Comparison of ENCODE assay signal across 8 cellular contexts in genomic region chr12:112116232-112117060, GRCh38. TPM values are rescaled to one million over a fixed set of nuclear protein-coding genes. Genes with fewer than 3 reads are reported as not detected.
DNase-seq lines count a peak whose midpoint lies in the region; ATAC-seq and TF ChIP-seq lines count a peak whose summit lies in the region.

No MANE protein-coding gene starts in this region.

- H3K27me3 Mint-ChIP-seq in immature natural killer cell (ENCODE audit: low read depth in 3 of 3): peaks cover 0 to 2% (median 0%) of the 10 kb centered on the region in 3 donors

- no peaks in the 10 kb centered on the region for H3K27me3 ChIP-seq in tibial artery

- no peak overlapping the region for H3K4me3 Mint-ChIP-seq in immature natural killer cell

- peaks cover 0 to 1% of the 10 kb centered on the region in 2 donors for H3K4me1 Mint-ChIP-seq in immature natural killer cell

- no peaks in the 10 kb centered on the region for H3K36me3 ChIP-seq in tibial artery

- H3K27ac Mint-ChIP-seq in immature natural killer cell: no peak overlapping the region

- H3K4me1 ChIP-seq in tibial artery: peaks cover 0 to 24% (median 10%) of the 10 kb centered on the region in 4 donors

- DNase-seq in Daoy (ENCODE audit: low read depth) (peak; percentile 77), SIG-M5 treated with dmso at 0.1 percent for 504 hours (lab: John Stamatoyannopoulos, UW; ENCODE audit: unreplicated experiment) (peak; percentile 97), ecto neural progenitor cell (ENCODE audit: low spot score) (peak; percentile 90), medulla oblongata (ENCODE audit: extremely low spot score) (peak; percentile 96), tibial artery (peak; percentile 72 to 80), immature natural killer cell (no peak)
- peak; percentile 65 for DNase-seq in Jurkat, Clone E6-1 (ENCODE audit: low read depth, low spot score)

- H3K36me3 Mint-ChIP-seq in immature natural killer cell: no peaks in the 10 kb centered on the region

- H3K9me3 ChIP-seq in tibial artery: no peaks in the 10 kb centered on the region

- ATAC-seq in HG03196 (IDR thresholded peaks at IDR 0.05; ENCODE audit: unreplicated experiment): no peak

- H3K9me3 Mint-ChIP-seq in immature natural killer cell: no peaks in the 10 kb centered on the region

- no peak overlapping the region; the same call in 1 of the 2 replicates for H3K4me3 ChIP-seq in Jurkat, Clone E6-1 (ENCODE audit: low read length)
- peak overlapping the region in 1 of 2 donors; percentile 3 for H3K4me3 ChIP-seq in tibial artery

- TF ChIP-seq CTCF in tibial artery (IDR thresholded peaks at IDR 0.05): no peak

- intact Hi-C loops in tibial artery (cut with DNase I; ENCODE audit: low total_unique reads): no loop called here

- peak overlapping the region; percentile 54 to 73 for H3K27ac ChIP-seq in tibial artery

RNA-seq across cellular contexts. Expression of gene NAA25, which starts 7.9 kb away (rescaled TPM):
- total RNA-seq in Daoy (2014; rRNA removed; shearing (Covaris generic)): 30.2 and 32.1 TPM in 2 replicates
- polyA plus RNA-seq in Jurkat, Clone E6-1 (2012; ENCODE audit: insufficient read depth, insufficient read length): 14.2 TPM
- polyA plus RNA-seq in immature natural killer cell: 10 to 100 TPM in 1 of 3 donors, 1 to 10 TPM in 2; 3.9 to 20.3 (median 9.4) TPM

RNA-seq across cellular contexts. Expression of gene TRAFD1, which starts 8.9 kb away (rescaled TPM):
- total RNA-seq in Daoy (2014; rRNA removed; shearing (Covaris generic)): 34.8 and 36.2 TPM in 2 replicates
- polyA plus RNA-seq in Jurkat, Clone E6-1 (2012; ENCODE audit: insufficient read depth, insufficient read length): 16.3 TPM
- polyA plus RNA-seq in immature natural killer cell: 10 to 100 TPM; 46.2 to 84.6 (median 79.5) TPM

Comparison
In these comparisons a context has a peak if more than half of its experiments do, and no peak if none do; other contexts are left out.
1. DNase-seq: peak in Daoy (single experiment), Jurkat, Clone E6-1 (single experiment), SIG-M5 treated with dmso at 0.1 percent for 504 hours (single experiment), ecto neural progenitor cell (single experiment), medulla oblongata (single experiment) and tibial artery (2 of 2); none in immature natural killer cell (0 of 3).